In the genomic region with DNA sequence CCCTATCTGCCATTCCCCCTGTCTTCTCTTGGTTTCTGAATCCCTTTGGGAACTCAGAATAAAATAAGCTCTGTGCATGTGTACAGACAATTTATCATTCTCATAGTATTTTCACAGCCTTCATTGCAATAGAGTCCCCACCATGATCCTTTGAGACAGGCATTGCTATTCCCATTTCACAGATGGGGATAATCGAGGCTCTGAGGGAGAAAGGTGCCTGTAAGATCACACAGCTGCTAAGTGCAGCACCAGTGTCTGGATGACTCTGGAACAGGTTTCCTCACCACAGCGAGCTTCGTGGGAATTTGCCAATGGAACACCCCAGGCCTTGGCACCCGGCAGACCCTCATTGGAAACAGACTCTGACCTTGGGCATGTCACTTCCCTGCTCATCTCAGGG, we compare ENCODE assay signal across 27 cellular contexts.
"Had no signal": no experiment of that assay in that cellular context is flagged by ENCODE, and none has a peak within 500 bp of the region (broad histone marks: within the 10 kb centered on the region; RNA-seq: fewer than 3 reads in every experiment).

No MANE protein-coding gene starts in this region.

- H3K9me3 ChIP-seq: ascending aorta, Peyer's patch, SJSA1 had no signal

- H3K27ac ChIP-seq: Peyer's patch, SJSA1, VCaP had no signal

- ATAC-seq: activated CD8-positive, alpha-beta T cell treated with anti-CD3 and anti-CD28 coated beads for 36 hours had no signal

- H3K4me1 ChIP-seq: Peyer's patch had no signal

- H3K27me3 ChIP-seq: ascending aorta, Peyer's patch, SJSA1 had no signal

- H3K9me3 Mint-ChIP-seq: activated CD4-positive, alpha-beta T cell treated with anti-CD3 and anti-CD28 coated beads, Interleukin-2, amount 10 ng/mL, durations not matched to agents 24 days and 14 days; activated CD8-positive, alpha-beta T cell treated with anti-CD3 and anti-CD28 coated beads for 36 hours; activated naive CD4-positive, alpha-beta T cell treated with anti-CD3 and anti-CD28 coated beads, Interleukin-2, amount 50 U/mL, for 24 hours; activated naive CD8-positive, alpha-beta T cell treated with anti-CD3 and anti-CD28 coated beads, Interleukin-2, amount 10 ng/mL, durations not matched to agents 7 days and 5 days; activated T-cell treated with anti-CD3 and anti-CD28 coated beads, Interleukin-2, amount 50 U/mL, for 24 hours; activated T-helper 2 cell treated with anti-CD3 and anti-CD28 coated beads, Interferon-gamma antibody, Interleukin-2, Interleukin-4, amounts not matched to agents 10 μg/mL and 5 μg/mL and 100 μg/mL, durations not matched to agents 14 hours and 24 hours and 36 hours had no signal

- H3K36me3 Mint-ChIP-seq: activated naive CD4-positive, alpha-beta T cell treated with anti-CD3 and anti-CD28 coated beads, Interleukin-2, amount 50 U/mL, for 24 hours; activated naive CD8-positive, alpha-beta T cell treated with anti-CD3 and anti-CD28 coated beads, Interleukin-2, amount 10 ng/mL, durations not matched to agents 7 days and 5 days had no signal

- DNase-seq: activated CD4-positive, alpha-beta T cell treated with anti-CD3 and anti-CD28 coated beads, Interleukin-2, amount 10 ng/mL, durations not matched to agents 24 days and 14 days; activated CD4-positive, alpha-beta T cell treated with anti-CD3 and anti-CD28 coated beads, Interleukin-2, amount 50 U/mL, for 4 hours; activated CD4-positive, CD25-positive, alpha-beta regulatory T cell; activated CD8-positive, alpha-beta T cell treated with anti-CD3 and anti-CD28 coated beads for 36 hours; activated gamma-delta T cell; activated naive CD4-positive, alpha-beta T cell treated with Interleukin-2 at 50 U/mL for 16 hours; activated naive CD8-positive, alpha-beta T cell treated with anti-CD3 and anti-CD28 coated beads, Interleukin-2, amount 10 ng/mL, durations not matched to agents 7 days and 5 days; activated T-cell treated with anti-CD3 and anti-CD28 coated beads, Interleukin-2, amount 50 U/mL, for 24 hours; amygdala; NCI-H1092 treated with DMSO at 0.1 percent for 48 hours; NCI-H1417; NCI-H187 treated with DMSO at 0.1 percent for 48 hours; NCI-H2081 treated with DMSO at 0.1 percent for 48 hours; NCI-H226; NCI-H524 treated with DMSO at 0.1 percent for 48 hours; Peyer's patch; RPMI8226; SHP77 treated with DMSO at 0.1 percent for 48 hours; SW 1271; T-helper 1 cell; T-helper 2 cell; T-helper 9 cell had no signal

- H3K4me1 Mint-ChIP-seq: activated CD4-positive, alpha-beta T cell treated with anti-CD3 and anti-CD28 coated beads, Interleukin-2, amount 10 ng/mL, durations not matched to agents 24 days and 14 days; activated naive CD4-positive, alpha-beta T cell treated with anti-CD3 and anti-CD28 coated beads, Interleukin-2, amount 50 U/mL, for 24 hours; activated naive CD8-positive, alpha-beta T cell treated with anti-CD3 and anti-CD28 coated beads, Interleukin-2, amount 10 ng/mL, durations not matched to agents 7 days and 5 days had no signal

- H3K27ac Mint-ChIP-seq: activated CD4-positive, alpha-beta T cell treated with anti-CD3 and anti-CD28 coated beads, Interleukin-2, amount 10 ng/mL, durations not matched to agents 24 days and 14 days; activated CD8-positive, alpha-beta T cell treated with anti-CD3 and anti-CD28 coated beads for 36 hours; activated naive CD4-positive, alpha-beta T cell treated with anti-CD3 and anti-CD28 coated beads, Interleukin-2, amount 50 U/mL, for 24 hours; activated naive CD8-positive, alpha-beta T cell treated with anti-CD3 and anti-CD28 coated beads, Interleukin-2, amount 10 ng/mL, durations not matched to agents 7 days and 5 days; activated T-cell treated with anti-CD3 and anti-CD28 coated beads, Interleukin-2, amount 50 U/mL, for 24 hours; activated T-helper 2 cell treated with anti-CD3 and anti-CD28 coated beads, Interferon-gamma antibody, Interleukin-2, Interleukin-4, amounts not matched to agents 10 μg/mL and 5 μg/mL and 100 μg/mL, durations not matched to agents 14 hours and 24 hours and 36 hours had no signal

- H3K36me3 ChIP-seq: ascending aorta, Peyer's patch, SJSA1 had no signal

- H3K4me3 ChIP-seq: Peyer's patch, SJSA1 had no signal

- H3K4me3 Mint-ChIP-seq: activated CD4-positive, alpha-beta T cell treated with anti-CD3 and anti-CD28 coated beads, Interleukin-2, amount 10 ng/mL, durations not matched to agents 24 days and 14 days; activated CD8-positive, alpha-beta T cell treated with anti-CD3 and anti-CD28 coated beads for 36 hours; activated naive CD4-positive, alpha-beta T cell treated with anti-CD3 and anti-CD28 coated beads, Interleukin-2, amount 50 U/mL, for 24 hours; activated naive CD8-positive, alpha-beta T cell treated with anti-CD3 and anti-CD28 coated beads, Interleukin-2, amount 10 ng/mL, durations not matched to agents 7 days and 5 days; activated T-cell treated with anti-CD3 and anti-CD28 coated beads, Interleukin-2, amount 50 U/mL, for 24 hours had no signal
